8 cellular contexts compared by ENCODE assay signal in genomic region chr13:19634129-19634740, GRCh38. TPM values are rescaled to one million over a fixed set of nuclear protein-coding genes. Genes with fewer than 3 reads are reported as not detected.
DNase-seq lines count a peak whose midpoint lies in the region; ATAC-seq and TF ChIP-seq lines count a peak whose summit lies in the region.

No MANE protein-coding gene starts in this region.

- ATAC-seq in GM19452 (IDR thresholded peaks at IDR 0.05; ENCODE audit: unreplicated experiment) = peak; percentile 17
- ATAC-seq in left ventricle myocardium superior = peak; percentile 69

- 0 out of 2 replicates have a peak, but pooled peaks cover 14% of the 10 kb centered on the region for H3K9me3 ChIP-seq in HUES64 (ENCODE audit: insufficient read depth, low read depth, low read length)

- DNase-seq in CD14-positive monocyte (ENCODE audit: low spot score) = no peak
- DNase-seq in activated naive CD8-positive, alpha-beta T cell treated with anti-CD3 and anti-CD28 coated beads for 36 hours = no peak
- no peak for DNase-seq in left ventricle myocardium superior
- no peak for DNase-seq in progenitor cell of endocrine pancreas (ENCODE audit: low spot score, unreplicated experiment)
- DNase-seq in activated CD8-positive, alpha-beta memory T cell treated with anti-CD3 and anti-CD28 coated beads, Interleukin-2, amount 50 U/mL, for 4 hours = no peak
- no peak for DNase-seq in activated CD4-positive, CD25-positive, alpha-beta regulatory T cell (lab: John Stamatoyannopoulos, UW)

- H3K27me3 Mint-ChIP-seq in CD14-positive monocyte (ENCODE audit: low read depth in 3 of 3) = no peaks in the 10 kb centered on the region
- H3K27me3 Mint-ChIP-seq in activated naive CD8-positive, alpha-beta T cell treated with anti-CD3 and anti-CD28 coated beads for 36 hours = no peaks in the 10 kb centered on the region
- no peaks in the 10 kb centered on the region for H3K27me3 Mint-ChIP-seq in progenitor cell of endocrine pancreas

- WGBS in HUES64 = 6% methylated on average over 14 of the region's 14 CpGs

- H3K4me1 Mint-ChIP-seq in CD14-positive monocyte = peaks cover 22% of the 10 kb centered on the region
- peaks cover 37% of the 10 kb centered on the region for H3K4me1 Mint-ChIP-seq in activated naive CD8-positive, alpha-beta T cell treated with anti-CD3 and anti-CD28 coated beads for 36 hours
- H3K4me1 Mint-ChIP-seq in progenitor cell of endocrine pancreas (ENCODE audit: low read depth) = peaks cover 9% of the 10 kb centered on the region

- intact Hi-C loops in CD14-positive monocyte (cut with micrococcal nuclease) = loop anchor here in 1 of 2 donors (5.0 kb wide), 2 partner anchors 148 to 228 kb away; partner anchors contain the start of genes PSPC1 and ZMYM5
- intact Hi-C loops in left ventricle myocardium superior (cut with micrococcal nuclease) = no loop called here

- H3K36me3 ChIP-seq in HUES64 (ENCODE audit: insufficient read depth, low read length) = peaks cover 2% of the 10 kb centered on the region; the same call in 1 of the 2 replicates

- TF ChIP-seq CTCF in CD14-positive monocyte (IDR thresholded peaks at IDR 0.05) = no peak
- TF ChIP-seq CTCF in progenitor cell of endocrine pancreas (IDR thresholded peaks at IDR 0.05; ENCODE audit: unreplicated experiment) = no peak

- peak overlapping the region; percentile 73 for H3K9ac ChIP-seq in HUES64 (ENCODE audit: low read depth, low read length)

- H3K36me3 Mint-ChIP-seq in CD14-positive monocyte (peaks cover 1 to 15% of the 10 kb centered on the region in 2 donors), progenitor cell of endocrine pancreas (ENCODE audit: insufficient read depth) (peaks cover 18% of the 10 kb centered on the region)
- peaks cover 50% of the 10 kb centered on the region for H3K36me3 Mint-ChIP-seq in activated naive CD8-positive, alpha-beta T cell treated with anti-CD3 and anti-CD28 coated beads for 36 hours

- H3K27me3 ChIP-seq in HUES64 (ENCODE audit: insufficient read depth, low read length) = no peaks in the 10 kb centered on the region

- H3K4me3 Mint-ChIP-seq in CD14-positive monocyte (peak overlapping the region; percentile 100), progenitor cell of endocrine pancreas (ENCODE audit: low read depth) (peak overlapping the region; percentile 95)
- H3K4me3 Mint-ChIP-seq in activated naive CD8-positive, alpha-beta T cell treated with anti-CD3 and anti-CD28 coated beads for 36 hours = peak overlapping the region; percentile 100

- peak overlapping the region; percentile 97 to 100 (median 99) for H3K27ac Mint-ChIP-seq in CD14-positive monocyte
- H3K27ac Mint-ChIP-seq in activated naive CD8-positive, alpha-beta T cell treated with anti-CD3 and anti-CD28 coated beads for 36 hours = peak overlapping the region; percentile 99
- H3K27ac Mint-ChIP-seq in progenitor cell of endocrine pancreas = peak overlapping the region; percentile 97

- no peak overlapping the region for H3K27ac ChIP-seq in HUES64 (ENCODE audit: low read depth, low read length)

- H3K4me1 ChIP-seq in HUES64 (ENCODE audit: insufficient read depth, low read length) = peaks cover 9% of the 10 kb centered on the region

- H3K4me3 ChIP-seq in HUES64 (ENCODE audit: low read length) = peak overlapping the region; percentile 94

- H3K9me3 Mint-ChIP-seq in CD14-positive monocyte = peaks cover 10 to 15% (median 13%) of the 10 kb centered on the region in 7 donors
- H3K9me3 Mint-ChIP-seq in activated naive CD8-positive, alpha-beta T cell treated with anti-CD3 and anti-CD28 coated beads for 36 hours = peaks cover 7% of the 10 kb centered on the region
- H3K9me3 Mint-ChIP-seq in progenitor cell of endocrine pancreas (ENCODE audit: low read depth) = peaks cover 9% of the 10 kb centered on the region

RNA-seq across cellular contexts. Expression of gene MPHOSPH8, which starts 0.8 kb away (rescaled TPM):
- polyA plus RNA-seq in CD14-positive monocyte = 1 to 10 TPM; 2.1 to 5.3 TPM
- polyA plus RNA-seq in HUES64 (2013, experiment 1 of 2) = 12.7 TPM
- polyA plus RNA-seq in HUES64 (2013, experiment 2 of 2) = 15.2 TPM
- 10 to 100 TPM; 27.6 to 31.3 TPM for total RNA-seq in activated naive CD8-positive, alpha-beta T cell treated with anti-CD3 and anti-CD28 coated beads for 36 hours
- total RNA-seq in left ventricle myocardium superior = 29.2 TPM
- 27.3 and 29.5 TPM in 2 replicates for total RNA-seq in progenitor cell of endocrine pancreas
